Comparison of ENCODE assay signal across 9 cellular contexts in the genomic region with DNA sequence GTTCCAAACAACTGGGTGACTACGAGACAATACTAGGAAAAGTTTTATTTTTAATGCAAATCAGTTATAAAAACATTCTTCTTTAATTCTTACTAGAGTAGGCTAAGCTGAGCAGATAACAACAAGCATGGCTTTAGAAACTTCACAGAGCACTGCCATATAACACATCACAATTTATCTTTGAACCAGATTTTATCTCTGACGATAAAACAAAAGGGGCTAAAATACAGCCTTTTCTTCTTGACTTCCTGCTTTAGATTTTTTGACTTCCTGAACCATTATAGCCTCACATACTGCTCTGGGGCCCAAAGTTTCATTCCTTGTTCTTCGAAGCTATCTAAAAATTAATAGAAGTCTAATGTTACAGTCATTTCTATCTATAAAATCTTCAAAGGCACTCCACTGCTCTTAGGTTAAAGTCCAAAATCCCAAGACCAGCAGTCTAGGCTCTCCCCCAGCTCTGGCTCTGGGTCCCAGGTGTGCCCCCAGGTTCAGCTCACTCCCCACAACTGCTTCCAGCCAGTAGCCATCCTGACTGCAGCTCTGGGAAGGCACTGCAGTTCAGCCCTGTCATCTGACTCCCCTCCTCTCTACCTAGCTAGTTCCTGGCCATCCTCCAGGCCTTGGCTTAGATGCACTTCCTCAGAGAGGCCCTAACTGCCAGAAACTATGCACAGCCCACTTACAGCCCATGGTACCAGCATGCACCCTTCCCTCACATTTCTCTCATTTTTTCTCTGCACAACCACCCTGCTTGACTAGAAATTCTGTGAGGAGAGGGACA. TPM values are rescaled to one million over a fixed set of nuclear protein-coding genes. Genes with fewer than 3 reads are reported as not detected.
DNase-seq lines count a peak whose midpoint lies in the region; ATAC-seq and TF ChIP-seq lines count a peak whose summit lies in the region.
"Had no signal": no experiment of that assay in that cellular context is flagged by ENCODE, and none has a peak within 500 bp of the region (broad histone marks: within the 10 kb centered on the region; RNA-seq: fewer than 3 reads in every experiment).

No MANE protein-coding gene starts in this region.

- H3K27me3 ChIP-seq in Panc1 (ENCODE audit: control insufficient read depth, insufficient read depth, low read length) (no peaks in the 10 kb centered on the region), smooth muscle cell (ENCODE audit: low read depth) (no peaks in the 10 kb centered on the region)

- no peak overlapping the region for H3K4me3 ChIP-seq in Panc1 (ENCODE audit: low read depth in 2 of 2, low read length in 2 of 2)
- no peak overlapping the region for H3K4me3 ChIP-seq in smooth muscle cell
- no peak overlapping the region for H3K4me3 ChIP-seq in coronary artery

- H3K36me3 Mint-ChIP-seq in effector memory CD8-positive, alpha-beta T cell (ENCODE audit: insufficient read depth): peaks cover 56% of the 10 kb centered on the region

- peaks cover 67% of the 10 kb centered on the region for H3K4me1 ChIP-seq in Panc1 (ENCODE audit: control insufficient read depth, insufficient read depth, low read length)
- peaks cover 26% of the 10 kb centered on the region for H3K4me1 ChIP-seq in smooth muscle cell (ENCODE audit: low read depth)

- POLR2A ChIA-PET in Panc1 (lab: Charles Lee): interaction anchor here (1.3 kb wide), 1 partner anchor 14 kb away, joined by 4 read pairs; no protein-coding TSS in a partner anchor

- no peak for ATAC-seq in Panc1
- no peak for ATAC-seq in effector memory CD8-positive, alpha-beta T cell (replicated peaks)
- ATAC-seq in HG02870 (IDR thresholded peaks at IDR 0.05; ENCODE audit: unreplicated experiment): no peak

- H3K4me3 Mint-ChIP-seq in effector memory CD8-positive, alpha-beta T cell: peak overlapping the region; percentile 74 to 79

- 60% methylated on average over 3 of the region's 3 CpGs for WGBS in smooth muscle cell (ENCODE audit: low lambda C conversion rate)

- peak overlapping the region; percentile 75 for H3K27ac ChIP-seq in Panc1 (ENCODE audit: low read length)
- H3K27ac ChIP-seq in smooth muscle cell (ENCODE audit: low read depth): peak overlapping the region; percentile 81
- H3K27ac ChIP-seq in coronary artery: peak overlapping the region in 1 of 2 donors; percentile 15

- H3K9me3 Mint-ChIP-seq in effector memory CD8-positive, alpha-beta T cell: no peaks in the 10 kb centered on the region

- H3K9ac ChIP-seq in smooth muscle cell (ENCODE audit: low read depth): no peak overlapping the region

- no TSS peak for BruUV-seq in Panc1 (replicated peaks; lab: Mats Ljungman, UMichigan)

- H3K9me3 ChIP-seq in Panc1 (ENCODE audit: control insufficient read depth, insufficient read depth, low read depth, low read length) (no peaks in the 10 kb centered on the region), smooth muscle cell (replicated peaks; ENCODE audit: low read depth) (no peaks in the 10 kb centered on the region)

- TF ChIP-seq CTCF in Panc1 (IDR thresholded peaks at IDR 0.05) (no peak), smooth muscle cell (IDR thresholded peaks at IDR 0.05; ENCODE audit: borderline replicate concordance, insufficient read depth, poor library complexity, severe bottlenecking) (no peak), coronary artery (IDR thresholded peaks at IDR 0.05) (no peak)

- H3K36me3 ChIP-seq in Panc1 (ENCODE audit: control insufficient read depth, insufficient read depth, low read length) (no peaks in the 10 kb centered on the region), smooth muscle cell (ENCODE audit: low read depth) (no peaks in the 10 kb centered on the region)

- CTCF ChIA-PET in Panc1 (lab: Charles Lee): interaction anchor here (1.3 kb wide), 1 partner anchor 56 kb away, joined by 4 read pairs; no protein-coding TSS in a partner anchor

- H3K4me1 Mint-ChIP-seq in effector memory CD8-positive, alpha-beta T cell (ENCODE audit: low read depth in 2 of 2): peaks cover 79 to 94% of the 10 kb centered on the region in 2 donors

- peak; percentile 32 for DNase-seq in NCI-H2196 (lab: John Stamatoyannopoulos, UW; ENCODE audit: unreplicated experiment)
- DNase-seq in NCI-H2196 treated with DMSO at 0.1 percent for 48 hours (lab: John Stamatoyannopoulos, UW; ENCODE audit: unreplicated experiment): no peak
- DNase-seq in Panc1 (ENCODE audit: low read depth, low spot score): no peak
- DNase-seq in effector memory CD8-positive, alpha-beta T cell: no peak
- DNase-seq in smooth muscle cell (lab: John Stamatoyannopoulos, UW; ENCODE audit: unreplicated experiment): no peak
- DNase-seq in RKO (ENCODE audit: low spot score): no peak
- DNase-seq in coronary artery (ENCODE audit: low spot score): no peak
- DNase-seq: NCI-H510A had no signal

- no peak overlapping the region for H2AFZ ChIP-seq in smooth muscle cell (ENCODE audit: low read depth)

- no peaks in the 10 kb centered on the region for H3K27me3 Mint-ChIP-seq in effector memory CD8-positive, alpha-beta T cell

- peaks cover 29% of the 10 kb centered on the region for H3K79me2 ChIP-seq in smooth muscle cell (ENCODE audit: low read depth)

- peaks cover 91% of the 10 kb centered on the region for H4K20me1 ChIP-seq in smooth muscle cell (ENCODE audit: low read depth)

- intact Hi-C loops in Panc1 (cut with micrococcal nuclease; ENCODE audit: unreplicated experiment): no loop called here

- peak overlapping the region; percentile 95 to 96 for H3K27ac Mint-ChIP-seq in effector memory CD8-positive, alpha-beta T cell

- in situ Hi-C loops in Panc1 (cut with HindIII; ENCODE audit: low pct_unique_long_range_greater_than_20kb, low sequenced_read_pairs): no loop called here

- peaks cover 10% of the 10 kb centered on the region for H3F3A ChIP-seq in smooth muscle cell (ENCODE audit: low read depth)

- H3K4me2 ChIP-seq in smooth muscle cell: no peak overlapping the region

RNA-seq across cellular contexts. Expression of gene TBC1D2B, which starts 25.7 kb away (rescaled TPM):
- total RNA-seq in Panc1 (2021; ENCODE audit: unreplicated experiment): 59.3 TPM
- 45.7 TPM for polyA plus RNA-seq in Panc1 (2012; ENCODE audit: insufficient read length)
- total RNA-seq in smooth muscle cell: 19.4 and 31.9 TPM in 2 replicates
- 14.2 and 16.1 TPM in 2 replicates for polyA plus RNA-seq in smooth muscle cell

RNA-seq across cellular contexts. Expression of gene SH2D7, which starts 40.5 kb away (rescaled TPM):
- not detected for total RNA-seq in Panc1 (2021; ENCODE audit: unreplicated experiment)
- polyA plus RNA-seq in Panc1 (2012; ENCODE audit: insufficient read length): 0.38 TPM
- not detected in 2 replicates for total RNA-seq in smooth muscle cell
- polyA plus RNA-seq in smooth muscle cell: 0.07 and 0.34 TPM in 2 replicates
